Comparison of ENCODE assay signal across 29 cellular contexts in genomic region chrX:154355776-154356140, GRCh38. TPM values are rescaled to one million over a fixed set of nuclear protein-coding genes. Genes with fewer than 3 reads are reported as not detected.
DNase-seq lines count a peak whose midpoint lies in the region; ATAC-seq and TF ChIP-seq lines count a peak whose summit lies in the region.
"Had no signal": no experiment of that assay in that cellular context is flagged by ENCODE, and none has a peak within 500 bp of the region (broad histone marks: within the 10 kb centered on the region; RNA-seq: fewer than 3 reads in every experiment).

No MANE protein-coding gene starts in this region.

- H3K4me3 ChIP-seq in SK-N-SH (ENCODE audit: low read depth in 2 of 2, low read length in 1 of 2) (no peak overlapping the region), esophagus muscularis mucosa (no peak overlapping the region)
- H3K4me3 ChIP-seq: dorsolateral prefrontal cortex, GM12878, heart left ventricle, SK-N-MC, thyroid gland had no signal

- TF ChIP-seq EP300 in SK-N-SH (IDR thresholded peaks at IDR 0.05; ENCODE audit: borderline replicate concordance in 1 of 2, low read depth in 1 of 2, low read length in 1 of 2) (no peak), esophagus muscularis mucosa (IDR thresholded peaks at IDR 0.05) (no peak)

- H4K20me1 ChIP-seq in SK-N-SH (ENCODE audit: insufficient read depth), result peaks cover 100% of the 10 kb centered on the region

- H3K4me2 ChIP-seq in SK-N-SH, result no peak overlapping the region

- TF ChIP-seq RAD21 in SK-N-SH (IDR thresholded peaks at IDR 0.05; ENCODE audit: low read length), result no peak

- H3K9me3 Mint-ChIP-seq in stimulated activated naive B cell treated with anti-CD40 and anti-IgM and Interleukin-4, amounts not matched to agents 10 μg/mL and 1 μg/mL and 100 μg/mL, for 72 hours, result no peaks in the 10 kb centered on the region
- peaks cover 27% of the 10 kb centered on the region for H3K9me3 Mint-ChIP-seq in nephron progenitor cell
- H3K9me3 Mint-ChIP-seq: stimulated activated naive CD8-positive, alpha-beta T cell treated with anti-CD3 and anti-CD28 coated beads, Interleukin-15, Interleukin-2, amounts not matched to agents 100 ng/mL and 50 ng/mL, for 24 hours had no signal

- no peaks in the 10 kb centered on the region for H3K27me3 ChIP-seq in SK-N-SH (ENCODE audit: insufficient read depth)
- no peaks in the 10 kb centered on the region for H3K27me3 ChIP-seq in esophagus muscularis mucosa
- H3K27me3 ChIP-seq: heart left ventricle, thyroid gland had no signal

- H3K9me2 ChIP-seq in SK-N-SH, result no peaks in the 10 kb centered on the region

- H3F3A ChIP-seq in SK-N-SH (replicated peaks; ENCODE audit: insufficient read depth), result peaks cover 53% of the 10 kb centered on the region

- intact Hi-C loops in esophagus muscularis mucosa (cut with DNase I), result no loop called here

- peaks cover 42% of the 10 kb centered on the region for H3K79me2 ChIP-seq in SK-N-SH (ENCODE audit: insufficient read depth)
- H3K79me2 ChIP-seq: parathyroid adenoma had no signal

- TF ChIP-seq POLR2A in esophagus muscularis mucosa (IDR thresholded peaks at IDR 0.05; ENCODE audit: low read depth) (no peak), GM18505 (IDR thresholded peaks at IDR 0.05; ENCODE audit: borderline replicate concordance, extremely low read depth, insufficient read depth, insufficient read length) (no peak)

- no peak overlapping the region for H3K9ac ChIP-seq in SK-N-SH
- H3K9ac ChIP-seq: parathyroid adenoma had no signal

- H3K36me3 Mint-ChIP-seq in stimulated activated naive B cell treated with anti-CD40 and anti-IgM and Interleukin-4, amounts not matched to agents 10 μg/mL and 1 μg/mL and 100 μg/mL, for 72 hours, result peaks cover 27 to 31% of the 10 kb centered on the region in 2 donors
- H3K36me3 Mint-ChIP-seq in nephron progenitor cell (ENCODE audit: low read depth), result peaks cover 15% of the 10 kb centered on the region

- 0 out of 2 replicates have a peak, but pooled peaks have one; percentile 16 for TF ChIP-seq CTCF in SK-N-SH (IDR thresholded peaks at IDR 0.05)
- no peak for TF ChIP-seq CTCF in esophagus muscularis mucosa (IDR thresholded peaks at IDR 0.05)
- no peak for TF ChIP-seq CTCF in nephron progenitor cell (IDR thresholded peaks at IDR 0.05)

- H3K4me1 ChIP-seq in SK-N-SH (ENCODE audit: control insufficient read depth in 1 of 2, insufficient read depth in 2 of 2, low read depth in 1 of 2, low read length in 1 of 2) (no peaks in the 10 kb centered on the region), esophagus muscularis mucosa (peaks cover 3 to 61% (median 47%) of the 10 kb centered on the region in 4 donors)
- H3K4me1 ChIP-seq: parathyroid adenoma, thyroid gland had no signal

- H3K9me3 ChIP-seq in SK-N-SH (no peaks in the 10 kb centered on the region), esophagus muscularis mucosa (no peaks in the 10 kb centered on the region)
- H3K9me3 ChIP-seq: heart left ventricle, thyroid gland had no signal

- ATAC-seq in SK-N-SH treated with all-trans-retinoic acid at 6 μM for 48 hours, result no peak
- ATAC-seq in stimulated activated naive B cell treated with anti-CD40 and anti-IgM and Interleukin-4, amounts not matched to agents 10 μg/mL and 1 μg/mL and 100 μg/mL, for 72 hours (replicated peaks), result no peak
- ATAC-seq in HG03442 (IDR thresholded peaks at IDR 0.05; ENCODE audit: unreplicated experiment), result no peak
- ATAC-seq in GM18505 (IDR thresholded peaks at IDR 0.05; ENCODE audit: unreplicated experiment), result no peak
- ATAC-seq: GM12878, sciatic nerve had no signal

- peaks cover 17 to 19% of the 10 kb centered on the region in 2 donors for H3K4me1 Mint-ChIP-seq in stimulated activated naive B cell treated with anti-CD40 and anti-IgM and Interleukin-4, amounts not matched to agents 10 μg/mL and 1 μg/mL and 100 μg/mL, for 72 hours
- no peaks in the 10 kb centered on the region for H3K4me1 Mint-ChIP-seq in nephron progenitor cell
- H3K4me1 Mint-ChIP-seq: H9, nephron had no signal

- CTCF ChIA-PET in SK-N-SH (lab: Yijun Ruan, JAX), result no interaction called here

- H3K36me3 ChIP-seq in SK-N-SH (replicated peaks in 1 of 2; ENCODE audit: control insufficient read depth in 1 of 2, insufficient read depth in 2 of 2, low read length in 1 of 2) (peaks cover 6 to 77% of the 10 kb centered on the region in 2 experiments), esophagus muscularis mucosa (peaks cover 71 to 100% (median 99%) of the 10 kb centered on the region in 4 donors)

- DNase-seq in SK-N-SH (no peak), HK-2 (ENCODE audit: unreplicated experiment) (peak; percentile 18), esophagus muscularis mucosa (ENCODE audit: extremely low spot score) (no peak), nephron progenitor cell (no peak)
- no peak for DNase-seq in stimulated activated naive B cell treated with anti-CD40 and anti-IgM and Interleukin-4, amounts not matched to agents 10 μg/mL and 1 μg/mL and 100 μg/mL, for 72 hours
- DNase-seq: 8988T; activated CD4-positive, alpha-beta T cell treated with anti-CD3 and anti-CD28 coated beads for 48 hours; activated naive CD4-positive, alpha-beta T cell treated with Interleukin-2 at 50 U/mL for 16 hours; activated T-cell treated with anti-CD3 and anti-CD28 coated beads, Interleukin-2, amount 50 U/mL, for 48 hours; amniotic stem cell; DMS79; dorsolateral prefrontal cortex; H9; heart left ventricle; midbrain; NCI-H1092 treated with DMSO at 0.1 percent for 48 hours; NCI-H1930; NCI-H526 treated with DMSO at 0.1 percent for 48 hours had no signal

- H3K27ac ChIP-seq in SK-N-SH (ENCODE audit: low read depth in 2 of 2, low read length in 1 of 2) (no peak overlapping the region), esophagus muscularis mucosa (replicated peaks in 1 of 4) (peak overlapping the region; percentile 71 to 97 (median 96))
- H3K27ac ChIP-seq: parathyroid adenoma, SK-N-MC, thyroid gland had no signal

- H3K27ac Mint-ChIP-seq in stimulated activated naive B cell treated with anti-CD40 and anti-IgM and Interleukin-4, amounts not matched to agents 10 μg/mL and 1 μg/mL and 100 μg/mL, for 72 hours, result peak overlapping the region; percentile 11
- no peak overlapping the region for H3K27ac Mint-ChIP-seq in nephron progenitor cell
- H3K27ac Mint-ChIP-seq: nephron; stimulated activated naive CD8-positive, alpha-beta T cell treated with anti-CD3 and anti-CD28 coated beads, Interleukin-15, Interleukin-2, amounts not matched to agents 100 ng/mL and 50 ng/mL, for 24 hours had no signal

- no peak overlapping the region for H3K4me3 Mint-ChIP-seq in stimulated activated naive B cell treated with anti-CD40 and anti-IgM and Interleukin-4, amounts not matched to agents 10 μg/mL and 1 μg/mL and 100 μg/mL, for 72 hours
- no peak overlapping the region for H3K4me3 Mint-ChIP-seq in nephron progenitor cell
- H3K4me3 Mint-ChIP-seq: B cell; H9; nephron; stimulated activated naive CD8-positive, alpha-beta T cell treated with anti-CD3 and anti-CD28 coated beads, Interleukin-15, Interleukin-2, amounts not matched to agents 100 ng/mL and 50 ng/mL, for 24 hours had no signal

- POLR2A ChIA-PET in SK-N-SH (lab: Yijun Ruan, JAX), result no interaction called here

- H3K27me3 Mint-ChIP-seq in stimulated activated naive B cell treated with anti-CD40 and anti-IgM and Interleukin-4, amounts not matched to agents 10 μg/mL and 1 μg/mL and 100 μg/mL, for 72 hours, result no peaks in the 10 kb centered on the region
- no peaks in the 10 kb centered on the region for H3K27me3 Mint-ChIP-seq in nephron progenitor cell (ENCODE audit: low read depth, poor library complexity)
- H3K27me3 Mint-ChIP-seq: B cell; stimulated activated naive CD8-positive, alpha-beta T cell treated with anti-CD3 and anti-CD28 coated beads, Interleukin-15, Interleukin-2, amounts not matched to agents 100 ng/mL and 50 ng/mL, for 24 hours had no signal

- no CpG with 5 or more reads among the region's 12 CpGs for WGBS in SK-N-SH (ENCODE audit: low lambda C conversion rate)
- WGBS in esophagus muscularis mucosa, result 83% methylated on average over 11 of the region's 12 CpGs

- H2AFZ ChIP-seq in SK-N-SH (ENCODE audit: low read depth), result no peak overlapping the region
- H2AFZ ChIP-seq: parathyroid adenoma had no signal

TF ChIP-seq in SK-N-SH, 30 proteins besides CTCF, POLR2A, EP300 and RAD21 (continues in another document):
- no peak for TF ChIP-seq FOXJ3 (CRISPR knock-in tag; IDR thresholded peaks at IDR 0.05)

TF ChIP-seq in SK-N-SH treated with all-trans-retinoic acid at 6 μM for 48 hours, 23 proteins besides CTCF, POLR2A, EP300 and RAD21:
- TF ChIP-seq TCF4 (CRISPR knock-in tag; IDR thresholded peaks at IDR 0.05; ENCODE audit: borderline replicate concordance), result no peak
- no peak for TF ChIP-seq ISL1 (CRISPR knock-in tag; IDR thresholded peaks at IDR 0.05)
- TF ChIP-seq ZNF565 (CRISPR knock-in tag; conservative IDR thresholded peaks at IDR 0.05; ENCODE audit: low read depth), result no peak
- no peak for TF ChIP-seq PPARA (CRISPR knock-in tag; IDR thresholded peaks at IDR 0.05; ENCODE audit: borderline replicate concordance)
- no peak for TF ChIP-seq CSDC2 (CRISPR knock-in tag; IDR thresholded peaks at IDR 0.05)
- TF ChIP-seq ZFP30 (CRISPR knock-in tag; IDR thresholded peaks at IDR 0.05), result no peak

RNA-seq across cellular contexts. Expression of gene FLNA, which starts 18.7 kb away (rescaled TPM):
- 364 and 550 TPM in 2 replicates for polyA plus RNA-seq in SK-N-SH (2012; rRNA removed)
- polyA plus RNA-seq in SK-N-SH (2012; cell fraction: cytosol; rRNA removed), result 152 and 241 TPM in 2 replicates
- polyA plus RNA-seq in SK-N-SH (2012; cell fraction: nucleus; rRNA removed), result 1,312 and 1,452 TPM in 2 replicates
- over 10,000 TPM in 3 of 4 donors, 1,000 to 10,000 TPM in 1; 8,941 to 16,544 (median 12,362) TPM for total RNA-seq in esophagus muscularis mucosa

RNA-seq across cellular contexts. Expression of gene EMD, which starts 23.3 kb away (rescaled TPM):
- polyA plus RNA-seq in SK-N-SH (2012; rRNA removed), result 40.4 and 68.0 TPM in 2 replicates
- 53.2 and 69.8 TPM in 2 replicates for polyA plus RNA-seq in SK-N-SH (2012; cell fraction: cytosol; rRNA removed)
- polyA plus RNA-seq in SK-N-SH (2012; cell fraction: nucleus; rRNA removed), result 82.3 and 105 TPM in 2 replicates
- 10 to 100 TPM; 37.0 to 64.7 (median 57.7) TPM for total RNA-seq in esophagus muscularis mucosa

RNA-seq across cellular contexts. Expression of gene RPL10, which starts 42.4 kb away (rescaled TPM):
- 4,562 and 7,172 TPM in 2 replicates for polyA plus RNA-seq in SK-N-SH (2012; rRNA removed)
- 3,969 and 6,678 TPM in 2 replicates for polyA plus RNA-seq in SK-N-SH (2012; cell fraction: cytosol; rRNA removed)
- 1,391 and 1,880 TPM in 2 replicates for polyA plus RNA-seq in SK-N-SH (2012; cell fraction: nucleus; rRNA removed)
- total RNA-seq in esophagus muscularis mucosa, result 1,000 to 10,000 TPM; 2,150 to 7,554 (median 4,519) TPM

RNA-seq across cellular contexts. Expression of gene DNASE1L1, which starts 53.3 kb away (rescaled TPM):
- 18.2 and 22.5 TPM in 2 replicates for polyA plus RNA-seq in SK-N-SH (2012; rRNA removed)
- polyA plus RNA-seq in SK-N-SH (2012; cell fraction: cytosol; rRNA removed), result 13.3 and 17.5 TPM in 2 replicates
- 30.6 and 31.9 TPM in 2 replicates for polyA plus RNA-seq in SK-N-SH (2012; cell fraction: nucleus; rRNA removed)
- 10 to 100 TPM; 19.9 to 24.3 (median 22.6) TPM for total RNA-seq in esophagus muscularis mucosa

RNA-seq across cellular contexts. Expression of gene TAFAZZIN, which starts 55.6 kb away (rescaled TPM):
- 34.0 and 35.7 TPM in 2 replicates for polyA plus RNA-seq in SK-N-SH (2012; rRNA removed)
- polyA plus RNA-seq in SK-N-SH (2012; cell fraction: cytosol; rRNA removed), result 9.7 and 12.5 TPM in 2 replicates
- 280 and 309 TPM in 2 replicates for polyA plus RNA-seq in SK-N-SH (2012; cell fraction: nucleus; rRNA removed)
- total RNA-seq in esophagus muscularis mucosa, result 10 to 100 TPM; 18.6 to 43.6 (median 32.5) TPM

Comparison
In these comparisons a context has a peak if more than half of its experiments do, and no peak if none do; other contexts are left out.
1. H3K27ac ChIP-seq: peak in esophagus muscularis mucosa (4 of 4); none in SK-N-SH (0 of 2).